22 cellular contexts compared by ENCODE assay signal in genomic region chr15:98382139-98382538, GRCh38.
A peak's percentile ranks its signal among the peaks of the same experiment; 100 is the strongest.
DNase-seq lines count a peak whose midpoint lies in the region; ATAC-seq and TF ChIP-seq lines count a peak whose summit lies in the region.
"Had no signal": no experiment of that assay in that cellular context is flagged by ENCODE, and none has a peak within 500 bp of the region (broad histone marks: within the 10 kb centered on the region; RNA-seq: fewer than 3 reads in every experiment).

No MANE protein-coding gene starts in this region.

- POLR2A ChIA-PET in WTC11 (lab: Charles Lee), result no interaction called here

- in situ Hi-C loops in KBM-7 (cut with MboI; ENCODE audit: low pct_unique_long_range_greater_than_20kb, low sequenced_read_pairs), result no loop called here

- H3K4me1 Mint-ChIP-seq in WTC11, result peaks cover 14% of the 10 kb centered on the region
- H3K4me1 Mint-ChIP-seq: activated CD8-positive, alpha-beta memory T cell treated with anti-CD3 and anti-CD28 coated beads, Interleukin-2, amount 10 ng/mL, durations not matched to agents 7 days and 5 days had no signal

- CTCF ChIA-PET in WTC11 (lab: Charles Lee), result interaction anchor here (0.7 to 2.6 kb wide), 14 partner anchors 9 to 255 kb away, joined by 3 to 54 read pairs (median 4); no protein-coding TSS in a partner anchor

- ATAC-seq in WTC11 (peak; percentile 98), HG03432 (IDR thresholded peaks at IDR 0.05; ENCODE audit: unreplicated experiment) (no peak)
- ATAC-seq: activated CD8-positive, alpha-beta memory T cell treated with anti-CD3 and anti-CD28 coated beads, Interleukin-2, amount 10 ng/mL, durations not matched to agents 7 days and 5 days; body of pancreas; lower lobe of right lung had no signal

- H3K9me3 Mint-ChIP-seq in WTC11, result peaks cover 40% of the 10 kb centered on the region

- no peak overlapping the region for H3K4me3 Mint-ChIP-seq in WTC11
- H3K4me3 Mint-ChIP-seq: activated CD8-positive, alpha-beta memory T cell treated with anti-CD3 and anti-CD28 coated beads, Interleukin-2, amount 10 ng/mL, durations not matched to agents 7 days and 5 days; nephron progenitor cell had no signal

- TF ChIP-seq CTCF in WTC11 (IDR thresholded peaks at IDR 0.05), result no peak; the same call in 1 of the 2 replicates

- H3K36me3 Mint-ChIP-seq in WTC11, result peaks cover 25% of the 10 kb centered on the region
- H3K36me3 Mint-ChIP-seq: activated CD8-positive, alpha-beta memory T cell treated with anti-CD3 and anti-CD28 coated beads, Interleukin-2, amount 10 ng/mL, durations not matched to agents 7 days and 5 days had no signal

- DNase-seq in NCI-H748 (lab: John Stamatoyannopoulos, UW; ENCODE audit: unreplicated experiment) (peak; percentile 21), NCI-H748 treated with DMSO at 0.1 percent for 48 hours (lab: John Stamatoyannopoulos, UW) (no peak), KBM-7 (peak; percentile 1), WTC11 (ENCODE audit: low spot score) (peak; percentile 38), iPS-NIHi7 (ENCODE audit: extremely low spot score) (peak; percentile 67), medulla oblongata (ENCODE audit: extremely low spot score) (no peak), germinal center (ENCODE audit: low spot score) (no peak)
- DNase-seq: activated CD4-positive, alpha-beta T cell treated with anti-CD3 and anti-CD28 coated beads, Interleukin-2, amount 50 U/mL, for 1 hour; activated CD8-positive, alpha-beta memory T cell treated with anti-CD3 and anti-CD28 coated beads, Interleukin-2, amount 10 ng/mL, durations not matched to agents 7 days and 5 days; activated naive CD4-positive, alpha-beta T cell treated with Interleukin-2 at 50 U/mL for 16 hours; activated T-cell treated with anti-CD3 and anti-CD28 coated beads, Interleukin-2, amount 50 U/mL, for 48 hours; adrenal gland; body of pancreas; glutamatergic neuron; lower lobe of right lung; NCI-H1694 treated with DMSO at 0.1 percent for 48 hours; NCI-H524 treated with DMSO at 0.1 percent for 48 hours; nephron progenitor cell; Right ventricle myocardium superior; T-helper 9 cell; transverse colon had no signal

- peaks cover 8% of the 10 kb centered on the region for H3K27me3 Mint-ChIP-seq in WTC11 (ENCODE audit: low read depth)
- H3K27me3 Mint-ChIP-seq: activated CD8-positive, alpha-beta memory T cell treated with anti-CD3 and anti-CD28 coated beads, Interleukin-2, amount 10 ng/mL, durations not matched to agents 7 days and 5 days had no signal

- H3K27ac Mint-ChIP-seq in WTC11, result no peak overlapping the region
- H3K27ac Mint-ChIP-seq: activated CD8-positive, alpha-beta memory T cell treated with anti-CD3 and anti-CD28 coated beads, Interleukin-2, amount 10 ng/mL, durations not matched to agents 7 days and 5 days; nephron progenitor cell had no signal

TF ChIP-seq in WTC11, 78 proteins besides CTCF, POLR2A, EP300 and RAD21:
- no peak for TF ChIP-seq MXD4 (CRISPR knock-in tag; IDR thresholded peaks at IDR 0.05; ENCODE audit: borderline replicate concordance)
- no peak for TF ChIP-seq USF1 (CRISPR knock-in tag; IDR thresholded peaks at IDR 0.05)

Comparison
In these comparisons a context has a peak if more than half of its experiments do, and no peak if none do; other contexts are left out.
1. DNase-seq: peak in NCI-H748 (single experiment), KBM-7 (single experiment), WTC11 (single experiment) and iPS-NIHi7 (single experiment); none in NCI-H748 treated with DMSO at 0.1 percent for 48 hours (single experiment), medulla oblongata (single experiment) and germinal center (single experiment).